Comparison of ENCODE assay signal across 8 cellular contexts in the genomic region with DNA sequence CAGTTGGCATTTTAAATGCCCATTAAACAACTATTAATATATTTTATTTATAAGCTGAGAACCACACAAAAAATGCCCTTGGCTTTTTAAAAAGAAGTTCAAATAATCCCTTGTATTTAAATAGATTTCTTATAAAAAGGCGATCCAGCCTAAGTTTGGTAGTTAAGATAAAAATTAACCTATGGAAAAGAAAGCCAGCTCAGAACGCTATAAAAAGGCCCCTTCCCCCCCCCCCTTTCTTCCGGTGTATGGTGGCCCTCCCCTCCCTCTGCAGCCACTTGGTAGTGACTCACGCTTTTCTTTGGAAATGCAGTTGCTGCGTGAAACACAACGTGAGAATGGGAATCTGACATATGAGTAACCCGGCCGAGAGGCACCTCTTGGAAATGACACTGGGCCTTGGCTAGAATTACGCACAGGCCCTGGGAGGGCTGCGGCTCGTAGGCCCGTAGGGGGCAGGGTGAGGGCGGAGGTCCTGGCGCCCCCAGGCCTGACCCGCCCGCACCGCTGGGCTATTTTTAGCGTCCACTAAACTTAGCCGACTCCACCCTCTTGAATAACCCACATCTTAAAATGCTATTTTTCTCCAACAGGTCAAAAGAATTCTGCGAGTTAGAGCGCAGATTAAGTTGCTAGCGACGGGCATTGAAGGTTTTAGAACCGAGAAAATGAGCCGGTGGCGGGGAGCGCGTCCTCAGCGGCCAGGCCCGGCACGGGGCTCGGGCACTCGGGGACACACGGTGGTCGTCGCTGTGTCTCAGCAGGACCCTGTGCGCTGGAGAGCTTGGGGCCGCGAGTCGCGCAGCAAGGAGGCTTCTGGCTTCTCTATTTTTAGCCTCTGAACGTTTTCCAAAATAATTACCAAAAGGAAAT.
DNase-seq lines count a peak whose midpoint lies in the region; ATAC-seq and TF ChIP-seq lines count a peak whose summit lies in the region.

No MANE protein-coding gene starts in this region.

- TF ChIP-seq EP300 in Ishikawa (IDR thresholded peaks at IDR 0.05; ENCODE audit: borderline replicate concordance) (no peak), upper lobe of left lung (IDR thresholded peaks at IDR 0.05) (peak; percentile 90 to 99 (median 98))

- peaks cover 10% of the 10 kb centered on the region for H3K4me1 ChIP-seq in prostate gland (replicated peaks)
- peaks cover 43 to 54% (median 45%) of the 10 kb centered on the region in 4 donors for H3K4me1 ChIP-seq in upper lobe of left lung

- intact Hi-C loops in left ventricle myocardium superior (cut with micrococcal nuclease): no loop called here
- intact Hi-C loops in prostate gland (cut with DNase I): loop anchor here (2.0 to 10.0 kb wide), 6 partner anchors 61 to 752 kb away; partner anchors contain the start of gene AUH

- no peak for TF ChIP-seq RAD21 in Ishikawa (IDR thresholded peaks at IDR 0.05; ENCODE audit: low read depth)

- H3K27me3 ChIP-seq in prostate gland (replicated peaks; ENCODE audit: insufficient read depth) (no peaks in the 10 kb centered on the region), upper lobe of left lung (no peaks in the 10 kb centered on the region)

- ATAC-seq in GM21381 (IDR thresholded peaks at IDR 0.05; ENCODE audit: unreplicated experiment) (peak; percentile 35), left ventricle myocardium superior (peak; percentile 85), upper lobe of left lung (ENCODE audit: low FRiP score in 2 of 2) (peak; percentile 89 to 92)

- peak overlapping the region; percentile 15 to 29 for H3K4me3 ChIP-seq in prostate gland
- peak overlapping the region; percentile 7 to 47 (median 39) for H3K4me3 ChIP-seq in upper lobe of left lung

- WGBS in prostate gland: under 1% methylated on average over 42 of the region's 42 CpGs
- WGBS in upper lobe of left lung, 2 donors: 1 to 2% methylated on average over 42 of the region's 42 CpGs

- DNase-seq in C1 segment of cervical spinal cord (lab: John Stamatoyannopoulos, UW) (peak in 8 of 14 donors; percentile 27 to 86 (median 60)), SW 1271 (lab: John Stamatoyannopoulos, UW) (peak; percentile 65 to 83), amniotic stem cell (lab: John Stamatoyannopoulos, UW) (peak; percentile 95), left ventricle myocardium superior (peak; percentile 85), prostate gland (ENCODE audit: low spot score) (peak; percentile 77), upper lobe of left lung (peak; percentile 90 to 93)

- H3K36me3 ChIP-seq in prostate gland (no peaks in the 10 kb centered on the region), upper lobe of left lung (no peaks in the 10 kb centered on the region)

- H3K27ac ChIP-seq in prostate gland (peak overlapping the region; percentile 90 to 92), upper lobe of left lung (peak overlapping the region; percentile 93 to 99 (median 97))

- TF ChIP-seq POLR2A in prostate gland (IDR thresholded peaks at IDR 0.05) (peak; percentile 15), upper lobe of left lung (IDR thresholded peaks at IDR 0.05) (peak in 2 of 4 donors; percentile 25 to 57)

- TF ChIP-seq CTCF in prostate gland (IDR thresholded peaks at IDR 0.05) (peak in 2 of 4 experiments; percentile 7 to 41), upper lobe of left lung (IDR thresholded peaks at IDR 0.05) (peak in 3 of 6 experiments; percentile 20 to 36 (median 35))

- no peaks in the 10 kb centered on the region for H3K9me3 ChIP-seq in prostate gland
- no peaks in the 10 kb centered on the region for H3K9me3 ChIP-seq in upper lobe of left lung

TF ChIP-seq in Ishikawa, 13 proteins besides CTCF, POLR2A, EP300 and RAD21:
- TF ChIP-seq YY1 (IDR thresholded peaks at IDR 0.05; ENCODE audit: low read depth): no peak
- peak; percentile 23; the same call in 1 of the 2 replicates for TF ChIP-seq NFIC (IDR thresholded peaks at IDR 0.05)
- peak; percentile 61 for TF ChIP-seq MAX (IDR thresholded peaks at IDR 0.05)
- TF ChIP-seq FOXM1 (IDR thresholded peaks at IDR 0.05; ENCODE audit: borderline replicate concordance, low read depth): no peak
- TF ChIP-seq TEAD4 (IDR thresholded peaks at IDR 0.05): 0 out of 2 replicates have a peak, but pooled peaks have one; percentile 17
- no peak for TF ChIP-seq TAF1 (IDR thresholded peaks at IDR 0.05; ENCODE audit: low read depth)
- TF ChIP-seq USF1 (IDR thresholded peaks at IDR 0.05): no peak
- no peak for TF ChIP-seq CEBPB (IDR thresholded peaks at IDR 0.05)
- TF ChIP-seq TCF12 (IDR thresholded peaks at IDR 0.05; ENCODE audit: low read depth): 0 out of 2 replicates have a peak, but pooled peaks have one; percentile 14
- TF ChIP-seq CREB1 (IDR thresholded peaks at IDR 0.05; ENCODE audit: low read depth): no peak
- TF ChIP-seq EGR1 (IDR thresholded peaks at IDR 0.05): no peak
- TF ChIP-seq ZBTB7A (IDR thresholded peaks at IDR 0.05; ENCODE audit: low read depth): peak; percentile 94
- TF ChIP-seq, protein P1, sequence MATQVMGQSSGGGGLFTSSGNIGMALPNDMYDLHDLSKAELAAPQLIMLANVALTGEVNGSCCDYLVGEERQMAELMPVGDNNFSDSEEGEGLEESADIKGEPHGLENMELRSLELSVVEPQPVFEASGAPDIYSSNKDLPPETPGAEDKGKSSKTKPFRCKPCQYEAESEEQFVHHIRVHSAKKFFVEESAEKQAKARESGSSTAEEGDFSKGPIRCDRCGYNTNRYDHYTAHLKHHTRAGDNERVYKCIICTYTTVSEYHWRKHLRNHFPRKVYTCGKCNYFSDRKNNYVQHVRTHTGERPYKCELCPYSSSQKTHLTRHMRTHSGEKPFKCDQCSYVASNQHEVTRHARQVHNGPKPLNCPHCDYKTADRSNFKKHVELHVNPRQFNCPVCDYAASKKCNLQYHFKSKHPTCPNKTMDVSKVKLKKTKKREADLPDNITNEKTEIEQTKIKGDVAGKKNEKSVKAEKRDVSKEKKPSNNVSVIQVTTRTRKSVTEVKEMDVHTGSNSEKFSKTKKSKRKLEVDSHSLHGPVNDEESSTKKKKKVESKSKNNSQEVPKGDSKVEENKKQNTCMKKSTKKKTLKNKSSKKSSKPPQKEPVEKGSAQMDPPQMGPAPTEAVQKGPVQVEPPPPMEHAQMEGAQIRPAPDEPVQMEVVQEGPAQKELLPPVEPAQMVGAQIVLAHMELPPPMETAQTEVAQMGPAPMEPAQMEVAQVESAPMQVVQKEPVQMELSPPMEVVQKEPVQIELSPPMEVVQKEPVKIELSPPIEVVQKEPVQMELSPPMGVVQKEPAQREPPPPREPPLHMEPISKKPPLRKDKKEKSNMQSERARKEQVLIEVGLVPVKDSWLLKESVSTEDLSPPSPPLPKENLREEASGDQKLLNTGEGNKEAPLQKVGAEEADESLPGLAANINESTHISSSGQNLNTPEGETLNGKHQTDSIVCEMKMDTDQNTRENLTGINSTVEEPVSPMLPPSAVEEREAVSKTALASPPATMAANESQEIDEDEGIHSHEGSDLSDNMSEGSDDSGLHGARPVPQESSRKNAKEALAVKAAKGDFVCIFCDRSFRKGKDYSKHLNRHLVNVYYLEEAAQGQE (IDR thresholded peaks at IDR 0.05; ENCODE audit: low read depth): no peak

Comparison
In these comparisons a context has a peak if more than half of its experiments do, and no peak if none do; other contexts are left out.
1. Peak in every context shown above with its lines: DNase-seq, ATAC-seq, H3K4me3 ChIP-seq and H3K27ac ChIP-seq.
2. ATAC-seq: peak in every context shown above with its lines; median percentile 90 in upper lobe of left lung; 85 in left ventricle myocardium superior; 35 in GM21381.